Comparison of ENCODE assay signal across 15 cellular contexts in genomic region chr15:85472349-85472748, GRCh38.
DNase-seq lines count a peak whose midpoint lies in the region; ATAC-seq, FAIRE-seq and TF ChIP-seq lines count a peak whose summit lies in the region.
"Had no signal": no experiment of that assay in that cellular context is flagged by ENCODE, and none has a peak within 500 bp of the region (broad histone marks: within the 10 kb centered on the region; RNA-seq: fewer than 3 reads in every experiment).

No MANE protein-coding gene starts in this region.

- H3K4me1 Mint-ChIP-seq in activated T-cell treated with anti-CD3 and anti-CD28 coated beads, Interleukin-2, amount 50 U/mL, for 72 hours (ENCODE audit: low read depth), result peaks cover 73% of the 10 kb centered on the region
- H3K4me1 Mint-ChIP-seq in IgD-negative memory B cell (peaks cover 70 to 77% (median 77%) of the 10 kb centered on the region in 3 donors), naive B cell (peaks cover 61 to 100% (median 76%) of the 10 kb centered on the region in 3 donors)

- peak overlapping the region; percentile 59; the same call in 1 of the 2 replicates for H3K27ac ChIP-seq in VCaP
- H3K27ac ChIP-seq: 22Rv1; BLaER1 treated with 17β-estradiol and CSF1 and Interleukin-3, amounts not matched to agents 10 nM and 100 nM had no signal

- H3K36me3 Mint-ChIP-seq in activated T-cell treated with anti-CD3 and anti-CD28 coated beads, Interleukin-2, amount 50 U/mL, for 72 hours (ENCODE audit: insufficient read depth in 2 of 2), result no peaks in the 10 kb centered on the region
- H3K36me3 Mint-ChIP-seq in IgD-negative memory B cell (peaks cover 3% of the 10 kb centered on the region), naive B cell (no peaks in the 10 kb centered on the region)
- H3K36me3 Mint-ChIP-seq: CD4-positive, CD25-positive, alpha-beta regulatory T cell had no signal

- no peak overlapping the region for H3K4me3 Mint-ChIP-seq in activated T-cell treated with anti-CD3 and anti-CD28 coated beads, Interleukin-2, amount 50 U/mL, for 72 hours
- peak overlapping the region in 2 of 4 donors; percentile 14 to 25 for H3K4me3 Mint-ChIP-seq in IgD-negative memory B cell
- H3K4me3 Mint-ChIP-seq in naive B cell, result peak overlapping the region in 1 of 8 donors; percentile 69
- H3K4me3 Mint-ChIP-seq: H9 had no signal

- TF ChIP-seq CTCF in VCaP (conservative IDR thresholded peaks at IDR 0.05), result no peak

- H3K27me3 Mint-ChIP-seq in activated T-cell treated with anti-CD3 and anti-CD28 coated beads, Interleukin-2, amount 50 U/mL, for 72 hours (ENCODE audit: low read depth), result no peaks in the 10 kb centered on the region
- H3K27me3 Mint-ChIP-seq in IgD-negative memory B cell (no peaks in the 10 kb centered on the region), naive B cell (no peaks in the 10 kb centered on the region)
- H3K27me3 Mint-ChIP-seq: CD4-positive, CD25-positive, alpha-beta regulatory T cell had no signal

- FAIRE-seq in frontal cortex (lab: Jason Lieb, UNC), result no peak

- DNase-seq in activated T-cell treated with anti-CD3 and anti-CD28 coated beads, Interleukin-2, amount 50 U/mL, for 72 hours, result no peak
- no peak for DNase-seq in activated T-cell treated with anti-CD3 and anti-CD28 coated beads, Interleukin-2, amount 50 U/mL, for 48 hours
- DNase-seq in naive B cell, result no peak
- no peak for DNase-seq in frontal cortex (ENCODE audit: low spot score in 2 of 2)
- DNase-seq: AML-193; CD4-positive, CD25-positive, alpha-beta regulatory T cell; DMS53; GOT3; H9 had no signal

- peak overlapping the region; percentile 10 for H3K27ac Mint-ChIP-seq in activated T-cell treated with anti-CD3 and anti-CD28 coated beads, Interleukin-2, amount 50 U/mL, for 72 hours
- peak overlapping the region in 2 of 3 donors; percentile 31 to 43 for H3K27ac Mint-ChIP-seq in IgD-negative memory B cell
- peak overlapping the region in 5 of 6 donors; percentile 44 to 85 (median 80) for H3K27ac Mint-ChIP-seq in naive B cell

- no peak for ATAC-seq in activated T-cell treated with anti-CD3 and anti-CD28 coated beads, Interleukin-2, amount 50 U/mL, for 72 hours (replicated peaks in 1 of 2)
- ATAC-seq in naive B cell (ENCODE audit: low read depth in 2 of 2) (no peak), HG03571 (IDR thresholded peaks at IDR 0.05; ENCODE audit: unreplicated experiment) (no peak), GM18502 (IDR thresholded peaks at IDR 0.05; ENCODE audit: poor library complexity, unreplicated experiment) (no peak)

- no peaks in the 10 kb centered on the region for H3K9me3 Mint-ChIP-seq in activated T-cell treated with anti-CD3 and anti-CD28 coated beads, Interleukin-2, amount 50 U/mL, for 72 hours
- H3K9me3 Mint-ChIP-seq in IgD-negative memory B cell, result peaks cover 0 to 1% (median 0%) of the 10 kb centered on the region in 3 donors
- peaks cover 0 to under 1% (median 0%) of the 10 kb centered on the region in 7 donors for H3K9me3 Mint-ChIP-seq in naive B cell
- H3K9me3 Mint-ChIP-seq: CD4-positive, CD25-positive, alpha-beta regulatory T cell; H9 had no signal

Comparison
In these comparisons a context has a peak if more than half of its experiments do, and no peak if none do; other contexts are left out.
1. H3K27ac Mint-ChIP-seq: peak in every context shown above with its lines; median percentile 80 in naive B cell; 37 in IgD-negative memory B cell; 10 in activated T-cell treated with anti-CD3 and anti-CD28 coated beads, Interleukin-2, amount 50 U/mL, for 72 hours.